In genomic region chr13:35720690-35721554, GRCh38 we compare ENCODE assay signal across 8 cellular contexts.
DNase-seq lines count a peak whose midpoint lies in the region; ATAC-seq and TF ChIP-seq lines count a peak whose summit lies in the region.

No MANE protein-coding gene starts in this region.

- peaks cover 4% of the 10 kb centered on the region for H3K4me1 Mint-ChIP-seq in activated T-helper 2 cell treated with anti-CD3 and anti-CD28 coated beads, Interferon-gamma antibody, Interleukin-2, Interleukin-4, amounts not matched to agents 10 μg/mL and 5 μg/mL and 100 μg/mL, durations not matched to agents 14 hours and 24 hours and 36 hours (ENCODE audit: low read depth)
- H3K4me1 Mint-ChIP-seq in progenitor cell of endocrine pancreas (ENCODE audit: low read depth): peaks cover 5% of the 10 kb centered on the region

- peak overlapping the region in 6 of 12 donors; percentile 3 to 44 (median 34) for H3K27ac ChIP-seq in heart left ventricle

- H3K9me3 Mint-ChIP-seq in activated T-helper 2 cell treated with anti-CD3 and anti-CD28 coated beads, Interferon-gamma antibody, Interleukin-2, Interleukin-4, amounts not matched to agents 10 μg/mL and 5 μg/mL and 100 μg/mL, durations not matched to agents 14 hours and 24 hours and 36 hours: no peaks in the 10 kb centered on the region
- no peaks in the 10 kb centered on the region for H3K9me3 Mint-ChIP-seq in progenitor cell of endocrine pancreas (ENCODE audit: low read depth)

- H3K4me1 ChIP-seq in heart left ventricle: peaks cover 0 to 41% (median 23%) of the 10 kb centered on the region in 12 donors

- no peaks in the 10 kb centered on the region for H3K9me3 ChIP-seq in heart left ventricle

- H3K27me3 Mint-ChIP-seq in activated T-helper 2 cell treated with anti-CD3 and anti-CD28 coated beads, Interferon-gamma antibody, Interleukin-2, Interleukin-4, amounts not matched to agents 10 μg/mL and 5 μg/mL and 100 μg/mL, durations not matched to agents 14 hours and 24 hours and 36 hours (ENCODE audit: low read depth): peaks cover 6% of the 10 kb centered on the region
- peaks cover 30% of the 10 kb centered on the region for H3K27me3 Mint-ChIP-seq in progenitor cell of endocrine pancreas

- DNase-seq in NCI-H510A treated with DMSO at 0.1 percent for 48 hours (lab: John Stamatoyannopoulos, UW): peak; percentile 44
- no peak for DNase-seq in NCI-H510A (lab: John Stamatoyannopoulos, UW)
- peak; percentile 83 for DNase-seq in HEK293T (ENCODE audit: extremely low spot score)
- peak; percentile 64 for DNase-seq in NCI-H748 (lab: John Stamatoyannopoulos, UW; ENCODE audit: unreplicated experiment)
- DNase-seq in activated T-helper 2 cell treated with anti-CD3 and anti-CD28 coated beads, Interferon-gamma antibody, Interleukin-2, Interleukin-4, amounts not matched to agents 10 μg/mL and 5 μg/mL and 100 μg/mL, durations not matched to agents 14 hours and 24 hours and 36 hours (ENCODE audit: low spot score): peak; percentile 11
- peak in 4 of 5 donors; percentile 30 to 53 (median 44) for DNase-seq in heart left ventricle
- DNase-seq in progenitor cell of endocrine pancreas (ENCODE audit: low spot score, unreplicated experiment): peak; percentile 81
- no peak for DNase-seq in central memory CD4-positive, alpha-beta T cell

- H3K27me3 ChIP-seq in heart left ventricle: no peaks in the 10 kb centered on the region

- ATAC-seq in heart left ventricle: peak in 3 of 4 donors; percentile 7 to 49 (median 20)

- POLR2A ChIA-PET in HEK293T (lab: Yijun Ruan, JAX): no interaction called here

- H3K4me3 Mint-ChIP-seq in activated T-helper 2 cell treated with anti-CD3 and anti-CD28 coated beads, Interferon-gamma antibody, Interleukin-2, Interleukin-4, amounts not matched to agents 10 μg/mL and 5 μg/mL and 100 μg/mL, durations not matched to agents 14 hours and 24 hours and 36 hours (ENCODE audit: low read depth): no peak overlapping the region
- peak overlapping the region; percentile 32 for H3K4me3 Mint-ChIP-seq in progenitor cell of endocrine pancreas (ENCODE audit: low read depth)

- no peaks in the 10 kb centered on the region for H3K36me3 ChIP-seq in heart left ventricle

- H3K27ac Mint-ChIP-seq in activated T-helper 2 cell treated with anti-CD3 and anti-CD28 coated beads, Interferon-gamma antibody, Interleukin-2, Interleukin-4, amounts not matched to agents 10 μg/mL and 5 μg/mL and 100 μg/mL, durations not matched to agents 14 hours and 24 hours and 36 hours: no peak overlapping the region
- no peak overlapping the region for H3K27ac Mint-ChIP-seq in progenitor cell of endocrine pancreas

- WGBS in heart left ventricle, 4 donors: 43 to 46% (median 44%) methylated on average over 21 of the region's 21 CpGs

- CTCF ChIA-PET in HEK293T (lab: Yijun Ruan, JAX): no interaction called here

- peak overlapping the region in 6 of 12 donors; percentile 23 to 33 (median 28) for H3K4me3 ChIP-seq in heart left ventricle

- TF ChIP-seq CTCF in heart left ventricle (IDR thresholded peaks at IDR 0.05) (peak; percentile 80 to 91 (median 84)), progenitor cell of endocrine pancreas (IDR thresholded peaks at IDR 0.05; ENCODE audit: unreplicated experiment) (peak; percentile 97)

- no peaks in the 10 kb centered on the region for H3K36me3 Mint-ChIP-seq in activated T-helper 2 cell treated with anti-CD3 and anti-CD28 coated beads, Interferon-gamma antibody, Interleukin-2, Interleukin-4, amounts not matched to agents 10 μg/mL and 5 μg/mL and 100 μg/mL, durations not matched to agents 14 hours and 24 hours and 36 hours (ENCODE audit: low read depth)
- no peaks in the 10 kb centered on the region for H3K36me3 Mint-ChIP-seq in progenitor cell of endocrine pancreas (ENCODE audit: insufficient read depth)

- no peak for TF ChIP-seq POLR2A in heart left ventricle (IDR thresholded peaks at IDR 0.05)

- intact Hi-C loops in activated T-helper 2 cell treated with anti-CD3 and anti-CD28 coated beads, Interferon-gamma antibody, Interleukin-2, Interleukin-4, amounts not matched to agents 10 μg/mL and 5 μg/mL and 100 μg/mL, durations not matched to agents 14 hours and 24 hours and 36 hours (cut with micrococcal nuclease): no loop called here
- intact Hi-C loops in heart left ventricle (cut with DNase I): loop anchor here in 7 of 10 donors (2.0 to 10.0 kb wide), 11 partner anchors 66 to 546 kb away; no protein-coding TSS in a partner anchor

TF ChIP-seq in HEK293T, 16 proteins besides CTCF, POLR2A, EP300 and RAD21:
- no peak for TF ChIP-seq ARNT (IDR thresholded peaks at IDR 0.05)
- TF ChIP-seq SP1 (IDR thresholded peaks at IDR 0.05): no peak
- TF ChIP-seq HDGF (IDR thresholded peaks at IDR 0.05; ENCODE audit: borderline replicate concordance): no peak
- TF ChIP-seq PKNOX1 (IDR thresholded peaks at IDR 0.05): no peak
- TF ChIP-seq TARDBP (IDR thresholded peaks at IDR 0.05): no peak
- TF ChIP-seq NFRKB (IDR thresholded peaks at IDR 0.05): no peak
- TF ChIP-seq SUZ12 (IDR thresholded peaks at IDR 0.05): no peak
- TF ChIP-seq FOXA1 (IDR thresholded peaks at IDR 0.05): no peak
- no peak for TF ChIP-seq L3MBTL2 (conservative IDR thresholded peaks at IDR 0.05)
- TF ChIP-seq FOXM1 (IDR thresholded peaks at IDR 0.05; ENCODE audit: borderline replicate concordance): no peak
- TF ChIP-seq ZNF384 (IDR thresholded peaks at IDR 0.05): no peak
- no peak for TF ChIP-seq CTBP1 (IDR thresholded peaks at IDR 0.05; ENCODE audit: borderline replicate concordance)
- TF ChIP-seq LEF1 (IDR thresholded peaks at IDR 0.05; ENCODE audit: borderline replicate concordance): no peak
- TF ChIP-seq FOXK2 (IDR thresholded peaks at IDR 0.05): no peak
- TF ChIP-seq ELF4 (IDR thresholded peaks at IDR 0.05): no peak

Comparison
In these comparisons a context has a peak if more than half of its experiments do, and no peak if none do; other contexts are left out.
1. DNase-seq: peak in NCI-H510A treated with DMSO at 0.1 percent for 48 hours (single experiment), HEK293T (single experiment), NCI-H748 (single experiment), activated T-helper 2 cell treated with anti-CD3 and anti-CD28 coated beads, Interferon-gamma antibody, Interleukin-2, Interleukin-4, amounts not matched to agents 10 μg/mL and 5 μg/mL and 100 μg/mL, durations not matched to agents 14 hours and 24 hours and 36 hours (single experiment), heart left ventricle (4 of 5) and progenitor cell of endocrine pancreas (single experiment); none in NCI-H510A (single experiment) and central memory CD4-positive, alpha-beta T cell (single experiment).